12 cellular contexts compared by ENCODE assay signal in the genomic region with DNA sequence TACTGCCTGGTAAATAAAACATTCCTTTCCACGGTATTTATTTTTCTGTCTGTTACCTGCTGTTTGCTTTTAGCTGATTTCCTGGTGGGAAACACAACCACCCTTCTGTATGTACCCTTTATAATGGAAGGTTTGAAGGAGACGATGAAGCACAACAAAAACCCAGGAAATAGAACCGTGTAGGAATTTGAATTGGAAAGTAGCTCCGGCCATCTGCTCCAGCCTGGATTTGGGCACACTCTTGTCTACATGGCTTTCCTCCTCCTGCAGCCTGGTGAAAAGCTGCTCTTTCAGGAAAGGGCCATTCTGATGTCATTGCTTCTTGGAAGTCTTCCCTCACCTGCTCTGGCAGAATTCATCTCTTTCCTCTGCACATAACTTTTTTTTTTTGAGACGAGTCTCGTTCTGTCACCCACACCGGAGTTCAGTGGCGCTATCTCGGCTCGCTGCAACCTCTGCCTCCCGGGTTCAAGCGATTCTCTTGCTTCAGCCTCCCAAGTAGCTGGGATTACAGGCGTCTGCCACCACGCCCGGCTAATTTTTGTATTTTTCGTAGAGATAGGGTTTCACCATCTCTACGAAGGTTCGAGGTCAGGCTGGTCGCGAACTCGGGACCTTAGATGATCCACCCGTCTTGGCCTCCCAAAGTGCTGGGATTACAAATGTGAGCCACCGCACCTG. TPM values are rescaled to one million over a fixed set of nuclear protein-coding genes. Genes with fewer than 3 reads are reported as not detected.
DNase-seq lines count a peak whose midpoint lies in the region; ATAC-seq, FAIRE-seq and TF ChIP-seq lines count a peak whose summit lies in the region.
"Had no signal": no experiment of that assay in that cellular context is flagged by ENCODE, and none has a peak within 500 bp of the region (broad histone marks: within the 10 kb centered on the region; RNA-seq: fewer than 3 reads in every experiment).

No MANE protein-coding gene starts in this region.

- H3K79me2 ChIP-seq in H9 (ENCODE audit: insufficient read depth, low read length) (peaks cover 30% of the 10 kb centered on the region; the same call in 1 of the 2 replicates), astrocyte (ENCODE audit: insufficient read depth, low read length) (no peaks in the 10 kb centered on the region)

- no peak overlapping the region for H3K14ac ChIP-seq in H9 (ENCODE audit: insufficient read depth, low read length)

- H2AK5ac ChIP-seq in H9 (ENCODE audit: insufficient read length, low read length): no peak overlapping the region

- H2AFZ ChIP-seq in H9 (ENCODE audit: low read length): no peak overlapping the region
- no peak overlapping the region for H2AFZ ChIP-seq in astrocyte (ENCODE audit: low read depth, low read length)

- H3K23ac ChIP-seq in H9 (ENCODE audit: insufficient read length, low read depth, low read length): no peak overlapping the region

- no peaks in the 10 kb centered on the region for H3K36me3 Mint-ChIP-seq in Caco-2 (ENCODE audit: insufficient read depth, unreplicated experiment)
- peaks cover 0 to 7% (median 0%) of the 10 kb centered on the region in 3 experiments; a peak in 2 of 7 replicates for H3K36me3 Mint-ChIP-seq in H9 (ENCODE audit: insufficient read depth in 1 of 3, low read depth in 3 of 3)
- H3K36me3 Mint-ChIP-seq in astrocyte (ENCODE audit: low read depth, unreplicated experiment): peaks cover 14% of the 10 kb centered on the region
- H3K36me3 Mint-ChIP-seq in activated CD8-positive, alpha-beta memory T cell treated with anti-CD3 and anti-CD28 coated beads, Interleukin-2, amount 10 ng/mL, durations not matched to agents 7 days and 5 days: peaks cover 36% of the 10 kb centered on the region
- no peaks in the 10 kb centered on the region for H3K36me3 Mint-ChIP-seq in CD8-positive, alpha-beta T cell

- no peak overlapping the region for H3K56ac ChIP-seq in H9 (ENCODE audit: insufficient read length, low read depth, low read length)

- no peak overlapping the region for H3K4ac ChIP-seq in H9 (ENCODE audit: low read depth, low read length)

- no peaks in the 10 kb centered on the region for H3K27me3 ChIP-seq in Caco-2 (replicated peaks; ENCODE audit: control insufficient read depth, insufficient read depth, low read length)
- H3K27me3 ChIP-seq in H9 (ENCODE audit: insufficient read depth, low read length): no peaks in the 10 kb centered on the region
- peaks cover 23% of the 10 kb centered on the region for H3K27me3 ChIP-seq in astrocyte (ENCODE audit: insufficient read depth, low read length)
- no peaks in the 10 kb centered on the region for H3K27me3 ChIP-seq in muscle layer of colon (ENCODE audit: control insufficient read depth in 1 of 2, insufficient read depth in 2 of 2, low read length in 2 of 2)
- no peaks in the 10 kb centered on the region for H3K27me3 ChIP-seq in CD8-positive, alpha-beta T cell (ENCODE audit: insufficient read depth, low read length)

- H3K27me3 Mint-ChIP-seq in Caco-2 (ENCODE audit: insufficient read depth, unreplicated experiment) (no peaks in the 10 kb centered on the region), H9 (ENCODE audit: low read depth) (peaks cover 58% of the 10 kb centered on the region), astrocyte (ENCODE audit: low read depth, unreplicated experiment) (peaks cover 4% of the 10 kb centered on the region)
- peaks cover 11% of the 10 kb centered on the region for H3K27me3 Mint-ChIP-seq in activated CD8-positive, alpha-beta memory T cell treated with anti-CD3 and anti-CD28 coated beads, Interleukin-2, amount 10 ng/mL, durations not matched to agents 7 days and 5 days
- H3K27me3 Mint-ChIP-seq in CD8-positive, alpha-beta T cell (ENCODE audit: low read depth): peaks cover 35% of the 10 kb centered on the region

- no peaks in the 10 kb centered on the region for H3K79me1 ChIP-seq in H9 (ENCODE audit: insufficient read depth, low read depth, low read length, poor library complexity, severe bottlenecking)

- no peak overlapping the region for H4K8ac ChIP-seq in H9 (replicated peaks; ENCODE audit: insufficient read length, low read depth, low read length)

- H3K4me3 Mint-ChIP-seq in Caco-2 (ENCODE audit: unreplicated experiment) (peak overlapping the region; percentile 31), H9 (peak overlapping the region; percentile 77 to 95), astrocyte (ENCODE audit: unreplicated experiment) (peak overlapping the region; percentile 97)
- no peak overlapping the region for H3K4me3 Mint-ChIP-seq in activated CD8-positive, alpha-beta memory T cell treated with anti-CD3 and anti-CD28 coated beads, Interleukin-2, amount 10 ng/mL, durations not matched to agents 7 days and 5 days
- no peak overlapping the region for H3K4me3 Mint-ChIP-seq in CD8-positive, alpha-beta T cell
- H3K4me3 Mint-ChIP-seq: dendritic cell treated with granulocyte-macrophage colony-stimulating factor and Interleukin-4, amounts not matched to agents 40 ng/mL and 50 ng/mL, for 4 days had no signal

- no peak overlapping the region for H2BK12ac ChIP-seq in H9 (ENCODE audit: insufficient read length, low read depth, low read length)

- WGBS in H9 (ENCODE audit: extremely low coverage, insufficient read length, low lambda C conversion rate): no CpG with 5 or more reads among the region's 23 CpGs

- H3K4me1 ChIP-seq in Caco-2: peaks cover 27% of the 10 kb centered on the region
- peaks cover 6% of the 10 kb centered on the region; the same call in 1 of the 2 replicates for H3K4me1 ChIP-seq in H9 (ENCODE audit: insufficient read depth, low read length)
- H3K4me1 ChIP-seq in astrocyte (ENCODE audit: insufficient read depth, low read length): no peaks in the 10 kb centered on the region
- peaks cover 12% of the 10 kb centered on the region for H3K4me1 ChIP-seq in muscle layer of colon (ENCODE audit: insufficient read depth, low read length)
- H3K4me1 ChIP-seq in CD8-positive, alpha-beta T cell (ENCODE audit: insufficient read depth, low read length): peaks cover 5% of the 10 kb centered on the region

- no peak overlapping the region for H4K91ac ChIP-seq in H9 (ENCODE audit: insufficient read length, low read depth, low read length)

- H3K23me2 ChIP-seq in H9 (ENCODE audit: insufficient read length, low read depth, low read length, poor library complexity, severe bottlenecking): peaks cover 26% of the 10 kb centered on the region

- DNase-seq in Caco-2: no peak
- peak; percentile 54 for DNase-seq in H9
- no peak for DNase-seq in astrocyte (ENCODE audit: low read depth)
- no peak for DNase-seq in GM03348 (ENCODE audit: low spot score)
- DNase-seq in NCI-H1436 treated with DMSO at 0.1 percent for 48 hours (lab: John Stamatoyannopoulos, UW): no peak
- DNase-seq in activated CD8-positive, alpha-beta memory T cell treated with anti-CD3 and anti-CD28 coated beads, Interleukin-2, amount 10 ng/mL, durations not matched to agents 7 days and 5 days: no peak
- DNase-seq in CD8-positive, alpha-beta T cell: no peak
- DNase-seq: activated CD8-positive, alpha-beta memory T cell treated with anti-CD3 and anti-CD28 coated beads for 24 hours; COR-L47 had no signal

- POLR2A ChIA-PET in Caco-2 (lab: Charles Lee): no interaction called here
- POLR2A ChIA-PET in CD8-positive, alpha-beta T cell (lab: Charles Lee): no interaction called here

- H3K4me2 ChIP-seq in H9 (ENCODE audit: insufficient read depth, insufficient read length, low read length) (peak overlapping the region; percentile 64), astrocyte (ENCODE audit: low read length) (no peak overlapping the region)
- H3K4me2 ChIP-seq: KMS-11 had no signal

- H3K9me3 ChIP-seq in Caco-2 (no peaks in the 10 kb centered on the region), H9 (ENCODE audit: control insufficient read depth, low read depth, low read length) (no peaks in the 10 kb centered on the region), astrocyte (ENCODE audit: insufficient read depth, low read depth, low read length) (no peaks in the 10 kb centered on the region), muscle layer of colon (ENCODE audit: low read length) (no peaks in the 10 kb centered on the region)
- H3K9me3 ChIP-seq in CD8-positive, alpha-beta T cell (ENCODE audit: low read length): no peaks in the 10 kb centered on the region

- H3K4me1 Mint-ChIP-seq in Caco-2 (ENCODE audit: low read depth, unreplicated experiment) (peaks cover 10% of the 10 kb centered on the region), H9 (peaks cover 34 to 56% of the 10 kb centered on the region in 2 experiments), astrocyte (ENCODE audit: low read depth, unreplicated experiment) (peaks cover 11% of the 10 kb centered on the region)
- peaks cover 39% of the 10 kb centered on the region for H3K4me1 Mint-ChIP-seq in activated CD8-positive, alpha-beta memory T cell treated with anti-CD3 and anti-CD28 coated beads, Interleukin-2, amount 10 ng/mL, durations not matched to agents 7 days and 5 days
- H3K4me1 Mint-ChIP-seq in CD8-positive, alpha-beta T cell (ENCODE audit: low read depth): peaks cover 17% of the 10 kb centered on the region

- H3K4me3 ChIP-seq in Caco-2 (ENCODE audit: low read depth, low read length): no peak overlapping the region
- H3K4me3 ChIP-seq in astrocyte (ENCODE audit: insufficient read depth, low read depth, low read length): no peak overlapping the region
- H3K4me3 ChIP-seq in muscle layer of colon (ENCODE audit: low read depth in 1 of 2, low read length in 2 of 2): no peak overlapping the region
- no peak overlapping the region for H3K4me3 ChIP-seq in CD8-positive, alpha-beta T cell (ENCODE audit: low read depth, low read length)

- FAIRE-seq in astrocyte (lab: Jason Lieb, UNC): no peak

- no peak overlapping the region for H2BK5ac ChIP-seq in H9 (ENCODE audit: insufficient read length, low read length)

- H3K9ac ChIP-seq in H9 (ENCODE audit: extremely low read depth, insufficient read length, low read length) (no peak overlapping the region), astrocyte (ENCODE audit: low read length) (no peak overlapping the region), muscle layer of colon (ENCODE audit: low read length) (no peak overlapping the region)
- H3K9ac ChIP-seq: KMS-11 had no signal

- H3K27ac Mint-ChIP-seq in Caco-2 (ENCODE audit: unreplicated experiment) (no peak overlapping the region), H9 (peak overlapping the region in 1 of 3 experiments; percentile 100; a peak in 4 of 7 replicates), astrocyte (ENCODE audit: unreplicated experiment) (no peak overlapping the region)
- no peak overlapping the region for H3K27ac Mint-ChIP-seq in activated CD8-positive, alpha-beta memory T cell treated with anti-CD3 and anti-CD28 coated beads, Interleukin-2, amount 10 ng/mL, durations not matched to agents 7 days and 5 days
- no peak overlapping the region for H3K27ac Mint-ChIP-seq in CD8-positive, alpha-beta T cell
- H3K27ac Mint-ChIP-seq: dendritic cell treated with granulocyte-macrophage colony-stimulating factor and Interleukin-4, amounts not matched to agents 40 ng/mL and 50 ng/mL, for 4 days had no signal

- H3K18ac ChIP-seq in H9 (ENCODE audit: insufficient read length, low read depth, low read length): no peak overlapping the region

- no TSS peak for BruUV-seq in Caco-2 (replicated peaks; lab: Mats Ljungman, UMichigan)

- H3K9me3 Mint-ChIP-seq in Caco-2 (ENCODE audit: unreplicated experiment) (no peaks in the 10 kb centered on the region), H9 (no peaks in the 10 kb centered on the region; a peak in 1 of 5 replicates), astrocyte (ENCODE audit: unreplicated experiment) (no peaks in the 10 kb centered on the region)
- H3K9me3 Mint-ChIP-seq in activated CD8-positive, alpha-beta memory T cell treated with anti-CD3 and anti-CD28 coated beads, Interleukin-2, amount 10 ng/mL, durations not matched to agents 7 days and 5 days (ENCODE audit: low read depth): no peaks in the 10 kb centered on the region
- H3K9me3 Mint-ChIP-seq in CD8-positive, alpha-beta T cell: no peaks in the 10 kb centered on the region
- H3K9me3 Mint-ChIP-seq: dendritic cell treated with granulocyte-macrophage colony-stimulating factor and Interleukin-4, amounts not matched to agents 40 ng/mL and 50 ng/mL, for 4 days had no signal

- no peaks in the 10 kb centered on the region; the same call in 1 of the 2 replicates for H3K36me3 ChIP-seq in Caco-2 (ENCODE audit: control insufficient read depth, insufficient read depth, low read length)
- no peaks in the 10 kb centered on the region for H3K36me3 ChIP-seq in astrocyte (ENCODE audit: insufficient read depth, low read length)
- no peaks in the 10 kb centered on the region for H3K36me3 ChIP-seq in muscle layer of colon (ENCODE audit: insufficient read depth, low read length)
- no peaks in the 10 kb centered on the region for H3K36me3 ChIP-seq in CD8-positive, alpha-beta T cell (ENCODE audit: insufficient read depth, low read length)

- H3T11ph ChIP-seq in H9 (ENCODE audit: low read length): no peak overlapping the region

- H3K27ac ChIP-seq in H9 (ENCODE audit: insufficient read length, low read depth, low read length) (peak overlapping the region; percentile 52), astrocyte (ENCODE audit: low read depth, low read length) (no peak overlapping the region), muscle layer of colon (ENCODE audit: low read depth, low read length) (peak overlapping the region; percentile 94)
- H3K27ac ChIP-seq in CD8-positive, alpha-beta T cell (ENCODE audit: low read depth, low read length): no peak overlapping the region
- H3K27ac ChIP-seq: KMS-11 had no signal

- H2BK120ac ChIP-seq in H9 (ENCODE audit: low read depth, low read length, poor library complexity, severe bottlenecking): no peak overlapping the region

- no peaks in the 10 kb centered on the region for H4K20me1 ChIP-seq in H9 (ENCODE audit: control insufficient read depth, insufficient read depth, insufficient read length)
- H4K20me1 ChIP-seq in astrocyte (ENCODE audit: insufficient read depth, low read length): peaks cover 3% of the 10 kb centered on the region

- no peak for TF ChIP-seq CTCF in Caco-2 (IDR thresholded peaks at IDR 0.05; ENCODE audit: insufficient read depth in 1 of 2, low read depth in 1 of 2, low read length in 1 of 2, severe bottlenecking in 1 of 2, unreplicated experiment in 1 of 2)
- no peak for TF ChIP-seq CTCF in H9 (conservative IDR thresholded peaks at IDR 0.05)
- no peak for TF ChIP-seq CTCF in astrocyte (IDR thresholded peaks at IDR 0.05; ENCODE audit: insufficient read depth, low read depth, low read length)
- no peak for TF ChIP-seq CTCF in CD8-positive, alpha-beta T cell (IDR thresholded peaks at IDR 0.05)

- CTCF ChIA-PET in Caco-2 (lab: Charles Lee): no interaction called here
- CTCF ChIA-PET in activated CD8-positive, alpha-beta memory T cell treated with anti-CD3 and anti-CD28 coated beads, Interleukin-2, amount 10 ng/mL, durations not matched to agents 7 days and 5 days (lab: Charles Lee): interaction anchor here (0.7 kb wide), 1 partner anchor 54 kb away, joined by 3 read pairs; no protein-coding TSS in a partner anchor
- CTCF ChIA-PET in CD8-positive, alpha-beta T cell (lab: Charles Lee): interaction anchor here (0.6 kb wide), 1 partner anchor 1405 kb away, joined by 4 read pairs; no protein-coding TSS in a partner anchor

- ATAC-seq in activated CD8-positive, alpha-beta memory T cell treated with anti-CD3 and anti-CD28 coated beads, Interleukin-2, amount 10 ng/mL, durations not matched to agents 7 days and 5 days: no peak
- no peak for ATAC-seq in CD8-positive, alpha-beta T cell

- intact Hi-C loops in Caco-2 (cut with micrococcal nuclease; ENCODE audit: unreplicated experiment): no loop called here
- intact Hi-C loops in CD8-positive, alpha-beta T cell (cut with DNase I, micrococcal nuclease): no loop called here

- no peak overlapping the region for H4K5ac ChIP-seq in H9 (ENCODE audit: insufficient read length, low read depth, low read length)

- H2BK20ac ChIP-seq in H9 (ENCODE audit: low read depth, low read length, poor library complexity, severe bottlenecking): no peak overlapping the region

- no peak overlapping the region for H2BK15ac ChIP-seq in H9 (ENCODE audit: low read depth, low read length)

RNA-seq across cellular contexts. Expression of gene AK4, which starts 2.7 kb away (rescaled TPM):
- total RNA-seq in Caco-2 (2022) (131 and 133 TPM in 2 replicates), H9 (2021) (45.2 and 45.6 TPM in 2 replicates), astrocyte (133 and 142 TPM in 2 replicates)
- 10 to 100 TPM; 51.5 to 60.5 TPM for total RNA-seq in activated CD8-positive, alpha-beta memory T cell treated with anti-CD3 and anti-CD28 coated beads, Interleukin-2, amount 10 ng/mL, durations not matched to agents 7 days and 5 days
- total RNA-seq in CD8-positive, alpha-beta T cell: under 1 TPM; 0.35 to 0.56 TPM

Comparison
In these comparisons a context has a peak if more than half of its experiments do, and no peak if none do; other contexts are left out.
1. H3K4me3 Mint-ChIP-seq: peak in Caco-2 (single experiment), H9 (2 of 2) and astrocyte (single experiment); none in activated CD8-positive, alpha-beta memory T cell treated with anti-CD3 and anti-CD28 coated beads, Interleukin-2, amount 10 ng/mL, durations not matched to agents 7 days and 5 days (single experiment) and CD8-positive, alpha-beta T cell (single experiment).
2. H3K27ac ChIP-seq: peak in H9 (single experiment) and muscle layer of colon (single experiment); none in astrocyte (single experiment) and CD8-positive, alpha-beta T cell (single experiment).
3. RNA of gene AK4, which starts 2.7 kb away (total RNA-seq): 133 to 142 TPM in astrocyte, 131 to 133 TPM in Caco-2, 51.5 to 60.5 TPM in activated CD8-positive, alpha-beta memory T cell treated with anti-CD3 and anti-CD28 coated beads, Interleukin-2, amount 10 ng/mL, durations not matched to agents 7 days and 5 days and 45.2 to 45.6 TPM in H9; 0.35 to 0.56 TPM in CD8-positive, alpha-beta T cell; every median in the first group is over 10 times any median in the second.